ENCODE assay signal across 8 cellular contexts in genomic region chr5:163696270-163696887, GRCh38.
A peak's percentile ranks its signal among the peaks of the same experiment; 100 is the strongest.
DNase-seq lines count a peak whose midpoint lies in the region; ATAC-seq, FAIRE-seq and TF ChIP-seq lines count a peak whose summit lies in the region.
"Had no signal": no experiment of that assay in that cellular context is flagged by ENCODE, and none has a peak within 500 bp of the region (broad histone marks: within the 10 kb centered on the region; RNA-seq: fewer than 3 reads in every experiment).

No MANE protein-coding gene starts in this region.

- H3K4me1 Mint-ChIP-seq in chondrocyte (ENCODE audit: low read depth), result no peaks in the 10 kb centered on the region
- no peaks in the 10 kb centered on the region for H3K4me1 Mint-ChIP-seq in activated CD4-positive, alpha-beta memory T cell treated with anti-CD3 and anti-CD28 coated beads for 36 hours (ENCODE audit: low read depth)

- peak; percentile 64 for TF ChIP-seq CTCF in GM12872 (IDR thresholded peaks at IDR 0.05; ENCODE audit: insufficient read depth, low read depth, low read length)
- TF ChIP-seq CTCF in OCI-LY7 (conservative IDR thresholded peaks at IDR 0.05; ENCODE audit: low read length), result peak; percentile 82
- TF ChIP-seq CTCF in chondrocyte (IDR thresholded peaks at IDR 0.05), result peak; percentile 83
- TF ChIP-seq CTCF in HepG2 (CRISPR knock-in tag; IDR thresholded peaks at IDR 0.05), result peak; percentile 80

- H3K79me2 ChIP-seq in OCI-LY7 (ENCODE audit: insufficient read depth, low read depth, low read length), result no peaks in the 10 kb centered on the region
- no peaks in the 10 kb centered on the region for H3K79me2 ChIP-seq in HepG2 (ENCODE audit: insufficient read depth, low read length)

- H3K9me3 ChIP-seq in OCI-LY7 (ENCODE audit: low read length) (no peaks in the 10 kb centered on the region), HepG2 (ENCODE audit: low read length) (no peaks in the 10 kb centered on the region)

- no peak for TF ChIP-seq EP300 in HepG2 (IDR thresholded peaks at IDR 0.05; ENCODE audit: low read depth in 2 of 2, low read length in 2 of 2)
- TF ChIP-seq EP300 in HepG2 (CRISPR knock-in tag; IDR thresholded peaks at IDR 0.05; ENCODE audit: borderline replicate concordance), result no peak

- no peak overlapping the region for H3K4me3 Mint-ChIP-seq in chondrocyte (ENCODE audit: unreplicated experiment)
- H3K4me3 Mint-ChIP-seq in activated CD4-positive, alpha-beta memory T cell treated with anti-CD3 and anti-CD28 coated beads for 36 hours, result no peak overlapping the region
- H3K4me3 Mint-ChIP-seq: dendritic cell treated with granulocyte-macrophage colony-stimulating factor and Interleukin-4, amounts not matched to agents 40 ng/mL and 50 ng/mL, for 4 days had no signal

- DNase-seq in HT1080 (ENCODE audit: low read depth) (peak; percentile 85), OCI-LY7 (ENCODE audit: low spot score) (peak; percentile 54), chondrocyte (ENCODE audit: low spot score) (no peak), HepG2 (ENCODE audit: low spot score) (peak; percentile 38)
- DNase-seq in activated CD4-positive, alpha-beta memory T cell treated with anti-CD3 and anti-CD28 coated beads for 36 hours, result no peak

- 3% methylated on average over 8 of the region's 10 CpGs for WGBS in HepG2 (ENCODE audit: low lambda C conversion rate)

- no peaks in the 10 kb centered on the region; a peak in 1 of 5 replicates for H3K27me3 ChIP-seq in HepG2 (ENCODE audit: control insufficient read depth in 1 of 2, insufficient read depth in 2 of 2, low read length in 2 of 2)

- no peak overlapping the region for H2AFZ ChIP-seq in OCI-LY7 (ENCODE audit: low read length)
- no peak overlapping the region for H2AFZ ChIP-seq in HepG2 (ENCODE audit: low read length)

- in situ Hi-C loops in HepG2 (cut with HindIII; ENCODE audit: extremely low pct_ligation_motif_present, low pct_unique_long_range_greater_than_20kb), result no loop called here

- H3K9me2 ChIP-seq in OCI-LY7 (ENCODE audit: insufficient read depth, low read length), result no peaks in the 10 kb centered on the region

- peak; percentile 95 for ATAC-seq in GM21723 (IDR thresholded peaks at IDR 0.05; ENCODE audit: unreplicated experiment)
- ATAC-seq in HepG2, result peak; percentile 100

- H4K20me1 ChIP-seq in OCI-LY7 (ENCODE audit: insufficient read depth, low read length), result no peaks in the 10 kb centered on the region
- no peaks in the 10 kb centered on the region for H4K20me1 ChIP-seq in HepG2 (ENCODE audit: insufficient read depth, low read length)

- no peak overlapping the region for H3K27ac Mint-ChIP-seq in chondrocyte (ENCODE audit: unreplicated experiment)
- no peak overlapping the region for H3K27ac Mint-ChIP-seq in activated CD4-positive, alpha-beta memory T cell treated with anti-CD3 and anti-CD28 coated beads for 36 hours
- H3K27ac Mint-ChIP-seq: dendritic cell treated with granulocyte-macrophage colony-stimulating factor and Interleukin-4, amounts not matched to agents 40 ng/mL and 50 ng/mL, for 4 days had no signal

- H3K36me3 Mint-ChIP-seq in chondrocyte (ENCODE audit: low read depth), result no peaks in the 10 kb centered on the region
- H3K36me3 Mint-ChIP-seq in activated CD4-positive, alpha-beta memory T cell treated with anti-CD3 and anti-CD28 coated beads for 36 hours, result no peaks in the 10 kb centered on the region

- POLR2A ChIA-PET in OCI-LY7 (lab: Charles Lee), result interaction anchor here (0.9 to 1.0 kb wide), 2 partner anchors 20 to 811 kb away, joined by 3 read pairs; no protein-coding TSS in a partner anchor
- POLR2A ChIA-PET in HepG2 (lab: Yijun Ruan, JAX), result no interaction called here
- POLR2A ChIA-PET in activated CD4-positive, alpha-beta memory T cell treated with anti-CD3 and anti-CD28 coated beads for 36 hours (lab: Charles Lee), result no interaction called here

- no peak for TF ChIP-seq POLR2A in HepG2 (IDR thresholded peaks at IDR 0.05; ENCODE audit: insufficient read depth in 1 of 2, low read depth in 2 of 2, low read length in 2 of 2)

- BruUV-seq in OCI-LY7 (replicated peaks; lab: Mats Ljungman, UMichigan) (no TSS peak), HepG2 (replicated peaks; lab: Mats Ljungman, UMichigan) (no TSS peak)

- no peak overlapping the region for H3K9ac ChIP-seq in HepG2 (ENCODE audit: insufficient read depth, low read depth, low read length)

- peak; percentile 73 for FAIRE-seq in HepG2 (lab: Jason Lieb, UNC)

- H3K4me2 ChIP-seq in OCI-LY7 (ENCODE audit: low read length), result no peak overlapping the region
- H3K4me2 ChIP-seq in HepG2 (ENCODE audit: low read depth, low read length), result no peak overlapping the region

- CTCF ChIA-PET in OCI-LY7 (lab: Charles Lee; ENCODE audit: unreplicated experiment), result no interaction called here
- CTCF ChIA-PET in HepG2 (lab: Yijun Ruan, JAX; ENCODE audit: low intra/inter-chr PET ratio, low total read pairs), result interaction anchor here (1.3 to 1.7 kb wide), 2 partner anchors 808 to 1513 kb away, joined by 5 to 6 read pairs; no protein-coding TSS in a partner anchor
- CTCF ChIA-PET in activated CD4-positive, alpha-beta memory T cell treated with anti-CD3 and anti-CD28 coated beads for 36 hours (lab: Charles Lee), result no interaction called here

- H3K4me1 ChIP-seq in OCI-LY7 (ENCODE audit: insufficient read depth, low read length, poor library complexity, severe bottlenecking) (no peaks in the 10 kb centered on the region), HepG2 (ENCODE audit: insufficient read depth, low read length) (no peaks in the 10 kb centered on the region)

- peaks cover 16% of the 10 kb centered on the region for H3K27me3 Mint-ChIP-seq in chondrocyte (ENCODE audit: low read depth)
- no peaks in the 10 kb centered on the region for H3K27me3 Mint-ChIP-seq in activated CD4-positive, alpha-beta memory T cell treated with anti-CD3 and anti-CD28 coated beads for 36 hours
- H3K27me3 Mint-ChIP-seq: dendritic cell treated with granulocyte-macrophage colony-stimulating factor and Interleukin-4, amounts not matched to agents 40 ng/mL and 50 ng/mL, for 4 days had no signal

- H3K36me3 ChIP-seq in OCI-LY7 (ENCODE audit: insufficient read depth, low read length) (no peaks in the 10 kb centered on the region), HepG2 (replicated peaks in 1 of 2; ENCODE audit: control insufficient read depth in 1 of 2, insufficient read depth in 2 of 2, low read length in 2 of 2) (no peaks in the 10 kb centered on the region)

- intact Hi-C loops in OCI-LY7 (cut with micrococcal nuclease; ENCODE audit: unreplicated experiment), result loop anchor here (1.0 kb wide), 1 partner anchor 808 kb away; no protein-coding TSS in a partner anchor
- intact Hi-C loops in HepG2 (cut with micrococcal nuclease; ENCODE audit: unreplicated experiment), result loop anchor here (1.0 to 5.0 kb wide), 4 partner anchors 129 to 808 kb away; no protein-coding TSS in a partner anchor
- intact Hi-C loops in activated CD4-positive, alpha-beta memory T cell treated with anti-CD3 and anti-CD28 coated beads for 36 hours (cut with micrococcal nuclease), result loop anchor here (10.0 kb wide), 1 partner anchor 132 kb away; no protein-coding TSS in a partner anchor

- H3K4me3 ChIP-seq in OCI-LY7 (ENCODE audit: low read depth, low read length, poor library complexity, severe bottlenecking) (no peak overlapping the region), HepG2 (replicated peaks in 1 of 3; ENCODE audit: insufficient read depth in 1 of 3, low read depth in 2 of 3, low read length in 3 of 3) (no peak overlapping the region)

- H3K27ac ChIP-seq in OCI-LY7 (ENCODE audit: low read depth, low read length, poor library complexity, severe bottlenecking) (no peak overlapping the region), HepG2 (ENCODE audit: extremely low read length, insufficient read depth, low read length) (no peak overlapping the region)

- no peak for TF ChIP-seq RAD21 in HepG2 (CRISPR knock-in tag; IDR thresholded peaks at IDR 0.05)

- no peaks in the 10 kb centered on the region for H3K9me3 Mint-ChIP-seq in chondrocyte (ENCODE audit: low read depth)
- no peaks in the 10 kb centered on the region for H3K9me3 Mint-ChIP-seq in activated CD4-positive, alpha-beta memory T cell treated with anti-CD3 and anti-CD28 coated beads for 36 hours
- H3K9me3 Mint-ChIP-seq: dendritic cell treated with granulocyte-macrophage colony-stimulating factor and Interleukin-4, amounts not matched to agents 40 ng/mL and 50 ng/mL, for 4 days had no signal

TF ChIP-seq in HepG2, 621 proteins besides CTCF, POLR2A, EP300 and RAD21 (continues in another document):
- TF ChIP-seq XRCC5 (optimal IDR thresholded peaks at IDR 0.05; ENCODE audit: low read length) (no peak), GZF1 (CRISPR knock-in tag; IDR thresholded peaks at IDR 0.05) (no peak), MBNL3 (CRISPR knock-in tag; conservative IDR thresholded peaks at IDR 0.05) (no peak), TBP (CRISPR knock-in tag; IDR thresholded peaks at IDR 0.05) (no peak), POLR2G (IDR thresholded peaks at IDR 0.05; ENCODE audit: low read depth, low read length) (no peak), ARNT2 (CRISPR knock-in tag; IDR thresholded peaks at IDR 0.05; ENCODE audit: low read depth) (no peak), ZNF101 (CRISPR knock-in tag; IDR thresholded peaks at IDR 0.05; ENCODE audit: borderline replicate concordance, low read depth) (no peak), KDM1A (CRISPR knock-in tag; IDR thresholded peaks at IDR 0.05) (no peak), SMC3 (IDR thresholded peaks at IDR 0.05; ENCODE audit: low read length) (peak; percentile 58; the same call in 1 of the 2 replicates), MTF2 (CRISPR knock-in tag; IDR thresholded peaks at IDR 0.05; ENCODE audit: borderline replicate concordance) (no peak), BRD4 (CRISPR knock-in tag; IDR thresholded peaks at IDR 0.05) (no peak)
- TF ChIP-seq, protein P1, sequence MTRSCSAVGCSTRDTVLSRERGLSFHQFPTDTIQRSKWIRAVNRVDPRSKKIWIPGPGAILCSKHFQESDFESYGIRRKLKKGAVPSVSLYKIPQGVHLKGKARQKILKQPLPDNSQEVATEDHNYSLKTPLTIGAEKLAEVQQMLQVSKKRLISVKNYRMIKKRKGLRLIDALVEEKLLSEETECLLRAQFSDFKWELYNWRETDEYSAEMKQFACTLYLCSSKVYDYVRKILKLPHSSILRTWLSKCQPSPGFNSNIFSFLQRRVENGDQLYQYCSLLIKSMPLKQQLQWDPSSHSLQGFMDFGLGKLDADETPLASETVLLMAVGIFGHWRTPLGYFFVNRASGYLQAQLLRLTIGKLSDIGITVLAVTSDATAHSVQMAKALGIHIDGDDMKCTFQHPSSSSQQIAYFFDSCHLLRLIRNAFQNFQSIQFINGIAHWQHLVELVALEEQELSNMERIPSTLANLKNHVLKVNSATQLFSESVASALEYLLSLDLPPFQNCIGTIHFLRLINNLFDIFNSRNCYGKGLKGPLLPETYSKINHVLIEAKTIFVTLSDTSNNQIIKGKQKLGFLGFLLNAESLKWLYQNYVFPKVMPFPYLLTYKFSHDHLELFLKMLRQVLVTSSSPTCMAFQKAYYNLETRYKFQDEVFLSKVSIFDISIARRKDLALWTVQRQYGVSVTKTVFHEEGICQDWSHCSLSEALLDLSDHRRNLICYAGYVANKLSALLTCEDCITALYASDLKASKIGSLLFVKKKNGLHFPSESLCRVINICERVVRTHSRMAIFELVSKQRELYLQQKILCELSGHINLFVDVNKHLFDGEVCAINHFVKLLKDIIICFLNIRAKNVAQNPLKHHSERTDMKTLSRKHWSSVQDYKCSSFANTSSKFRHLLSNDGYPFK (CRISPR knock-in tag; IDR thresholded peaks at IDR 0.05; ENCODE audit: borderline replicate concordance), result no peak

Comparison
In these comparisons a context has a peak if more than half of its experiments do, and no peak if none do; other contexts are left out.
1. DNase-seq: peak in HT1080 (single experiment), OCI-LY7 (single experiment) and HepG2 (single experiment); none in chondrocyte (single experiment) and activated CD4-positive, alpha-beta memory T cell treated with anti-CD3 and anti-CD28 coated beads for 36 hours (single experiment).
2. Peak in every context shown above with its lines, with median percentiles within 50 percentile points of each other: CTCF ChIP-seq.